In the genomic region with DNA sequence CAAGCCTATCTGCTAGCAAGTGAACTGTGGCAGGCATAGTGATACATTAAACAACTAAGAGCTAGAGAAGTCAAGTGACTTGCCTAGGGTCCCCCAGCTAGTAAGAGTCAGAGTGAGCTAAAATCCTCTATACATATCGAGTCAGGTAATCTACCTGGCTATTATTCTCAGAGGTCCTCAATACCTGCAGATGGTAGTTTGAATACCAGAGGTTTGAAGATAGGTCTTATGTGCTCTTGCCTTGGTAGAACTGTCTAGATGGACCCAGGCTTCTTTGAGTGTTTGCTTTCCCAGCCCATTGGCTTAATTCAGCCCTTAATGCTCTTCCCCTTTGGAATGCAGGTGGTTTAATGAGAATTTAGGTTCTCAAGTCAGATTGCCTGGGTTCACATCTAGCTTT, we compare ENCODE assay signal across 1 cellular context.
TF ChIP-seq lines count a peak whose summit lies in the region.

No MANE protein-coding gene starts in this region.

TF ChIP-seq in K562, 482 proteins besides CTCF, POLR2A, EP300 and RAD21:
- 0 out of 2 replicates have a peak, but pooled peaks have one; percentile 6 for TF ChIP-seq NR2C2 (CRISPR knock-in tag; IDR thresholded peaks at IDR 0.05)
- no peak for TF ChIP-seq NR2C2 (tag; IDR thresholded peaks at IDR 0.05)
- no peak for TF ChIP-seq NCOR1 (IDR thresholded peaks at IDR 0.05)
- TF ChIP-seq RBBP5 (IDR thresholded peaks at IDR 0.05; ENCODE audit: borderline replicate concordance, insufficient read depth, low read length, poor library complexity, severe bottlenecking) = no peak
- no peak for TF ChIP-seq STAT5A (IDR thresholded peaks at IDR 0.05; ENCODE audit: borderline replicate concordance, low read length)
- TF ChIP-seq MYNN (IDR thresholded peaks at IDR 0.05) = no peak
- TF ChIP-seq MYNN (CRISPR knock-in tag; IDR thresholded peaks at IDR 0.05) = no peak
- no peak for TF ChIP-seq CBX1 (IDR thresholded peaks at IDR 0.05; ENCODE audit: low read depth)
- TF ChIP-seq ZC3H11A (IDR thresholded peaks at IDR 0.05; ENCODE audit: low read depth, low read length) = no peak
